In genomic region chr9:30995951-30996738, GRCh38 we compare ENCODE assay signal across 1 cellular context.
TF ChIP-seq lines count a peak whose summit lies in the region.

No MANE protein-coding gene starts in this region.

TF ChIP-seq in HepG2, 621 proteins besides CTCF, POLR2A, EP300 and RAD21 (continued from another document):
- no peak for TF ChIP-seq GPBP1L1 (CRISPR knock-in tag; IDR thresholded peaks at IDR 0.05)
